ENCODE assay signal across 1 cellular context in genomic region chr19:29893606-29894284, GRCh38.
TF ChIP-seq lines count a peak whose summit lies in the region.

No MANE protein-coding gene starts in this region.

TF ChIP-seq in K562, 482 proteins besides CTCF, POLR2A, EP300 and RAD21 (continued from another document):
- TF ChIP-seq, protein P1, sequence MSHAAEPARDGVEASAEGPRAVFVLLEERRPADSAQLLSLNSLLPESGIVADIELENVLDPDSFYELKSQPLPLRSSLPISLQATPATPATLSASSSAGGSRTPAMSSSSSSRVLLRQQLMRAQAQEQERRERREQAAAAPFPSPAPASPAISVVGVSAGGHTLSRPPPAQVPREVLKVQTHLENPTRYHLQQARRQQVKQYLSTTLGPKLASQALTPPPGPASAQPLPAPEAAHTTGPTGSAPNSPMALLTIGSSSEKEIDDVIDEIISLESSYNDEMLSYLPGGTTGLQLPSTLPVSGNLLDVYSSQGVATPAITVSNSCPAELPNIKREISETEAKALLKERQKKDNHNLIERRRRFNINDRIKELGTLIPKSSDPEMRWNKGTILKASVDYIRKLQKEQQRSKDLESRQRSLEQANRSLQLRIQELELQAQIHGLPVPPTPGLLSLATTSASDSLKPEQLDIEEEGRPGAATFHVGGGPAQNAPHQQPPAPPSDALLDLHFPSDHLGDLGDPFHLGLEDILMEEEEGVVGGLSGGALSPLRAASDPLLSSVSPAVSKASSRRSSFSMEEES (CRISPR knock-in tag; IDR thresholded peaks at IDR 0.05): 0 out of 2 replicates have a peak, but pooled peaks have one; percentile 4
- TF ChIP-seq, protein P2, sequence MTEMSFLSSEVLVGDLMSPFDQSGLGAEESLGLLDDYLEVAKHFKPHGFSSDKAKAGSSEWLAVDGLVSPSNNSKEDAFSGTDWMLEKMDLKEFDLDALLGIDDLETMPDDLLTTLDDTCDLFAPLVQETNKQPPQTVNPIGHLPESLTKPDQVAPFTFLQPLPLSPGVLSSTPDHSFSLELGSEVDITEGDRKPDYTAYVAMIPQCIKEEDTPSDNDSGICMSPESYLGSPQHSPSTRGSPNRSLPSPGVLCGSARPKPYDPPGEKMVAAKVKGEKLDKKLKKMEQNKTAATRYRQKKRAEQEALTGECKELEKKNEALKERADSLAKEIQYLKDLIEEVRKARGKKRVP (CRISPR knock-in tag; IDR thresholded peaks at IDR 0.05): peak; percentile 73
- peak; percentile 57 for TF ChIP-seq MAFG (tag; conservative IDR thresholded peaks at IDR 0.05)
- peak; percentile 78; the same call in 1 of the 2 replicates for TF ChIP-seq ZNF311 (CRISPR knock-in tag; IDR thresholded peaks at IDR 0.05)
- TF ChIP-seq KLF16 (IDR thresholded peaks at IDR 0.05): peak; percentile 92
- TF ChIP-seq ATF1 (CRISPR knock-in tag; IDR thresholded peaks at IDR 0.05): no peak
- peak; percentile 83 for TF ChIP-seq ATF1 (tag; IDR thresholded peaks at IDR 0.05)
- peak; percentile 94 for TF ChIP-seq PML (IDR thresholded peaks at IDR 0.05; ENCODE audit: low read length)
- TF ChIP-seq BCOR (IDR thresholded peaks at IDR 0.05): peak; percentile 83
- no peak for TF ChIP-seq SUPT5H (IDR thresholded peaks at IDR 0.05)
- peak; percentile 82 for TF ChIP-seq PBX2 (CRISPR knock-in tag; IDR thresholded peaks at IDR 0.05; ENCODE audit: low read depth)
- TF ChIP-seq PBX2 (tag; conservative IDR thresholded peaks at IDR 0.05; ENCODE audit: low read depth): peak; percentile 99
- TF ChIP-seq SMAD2 (IDR thresholded peaks at IDR 0.05; ENCODE audit: low read depth, low read length): no peak
- no peak for TF ChIP-seq PTTG1 (tag; IDR thresholded peaks at IDR 0.05; ENCODE audit: low read depth)
- TF ChIP-seq ZNF584 (CRISPR knock-in tag; IDR thresholded peaks at IDR 0.05; ENCODE audit: low read depth): 0 out of 2 replicates have a peak, but pooled peaks have one; percentile 67
- peak; percentile 98 for TF ChIP-seq CTBP1 (IDR thresholded peaks at IDR 0.05; ENCODE audit: borderline replicate concordance)
- peak; percentile 93 for TF ChIP-seq ZNF175 (CRISPR knock-in tag; IDR thresholded peaks at IDR 0.05; ENCODE audit: low read depth)
- TF ChIP-seq, protein P3, sequence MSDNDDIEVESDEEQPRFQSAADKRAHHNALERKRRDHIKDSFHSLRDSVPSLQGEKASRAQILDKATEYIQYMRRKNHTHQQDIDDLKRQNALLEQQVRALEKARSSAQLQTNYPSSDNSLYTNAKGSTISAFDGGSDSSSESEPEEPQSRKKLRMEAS (CRISPR knock-in tag; IDR thresholded peaks at IDR 0.05): peak; percentile 94
- no peak for TF ChIP-seq SPI1 (IDR thresholded peaks at IDR 0.05; ENCODE audit: borderline replicate concordance, low read depth, low read length)
- TF ChIP-seq ID3 (CRISPR knock-in tag; IDR thresholded peaks at IDR 0.05): no peak
- 0 out of 2 replicates have a peak, but pooled peaks have one; percentile 50 for TF ChIP-seq ID3 (tag; IDR thresholded peaks at IDR 0.05)
- no peak for TF ChIP-seq ZFPM2 (CRISPR knock-in tag; IDR thresholded peaks at IDR 0.05)
- TF ChIP-seq KLF6 (CRISPR knock-in tag; IDR thresholded peaks at IDR 0.05; ENCODE audit: borderline replicate concordance): 0 out of 2 replicates have a peak, but pooled peaks have one; percentile 54
- no peak for TF ChIP-seq TSHZ1 (CRISPR knock-in tag; IDR thresholded peaks at IDR 0.05)
- peak; percentile 94 for TF ChIP-seq TFAP4 (CRISPR knock-in tag; IDR thresholded peaks at IDR 0.05; ENCODE audit: borderline replicate concordance)
- TF ChIP-seq HEY1 (CRISPR knock-in tag; IDR thresholded peaks at IDR 0.05; ENCODE audit: borderline replicate concordance): peak; percentile 12; the same call in 1 of the 2 replicates
- TF ChIP-seq BCL6 (CRISPR knock-in tag; IDR thresholded peaks at IDR 0.05): peak; percentile 86; the same call in 1 of the 2 replicates
